In genomic region chr4:52750819-52751348, GRCh38 we compare ENCODE assay signal across 8 cellular contexts. TPM values are rescaled to one million over a fixed set of nuclear protein-coding genes. Genes with fewer than 3 reads are reported as not detected.
A peak's percentile ranks its signal among the peaks of the same experiment; 100 is the strongest.
DNase-seq lines count a peak whose midpoint lies in the region; ATAC-seq and TF ChIP-seq lines count a peak whose summit lies in the region.

No MANE protein-coding gene starts in this region.

- peaks cover 49% of the 10 kb centered on the region for H3K27me3 ChIP-seq in CD4-positive, alpha-beta T cell (ENCODE audit: control insufficient read depth, insufficient read depth, low read length)
- H3K27me3 ChIP-seq in muscle layer of duodenum (ENCODE audit: low read depth, low read length) (peaks cover 11% of the 10 kb centered on the region), uterus (no peaks in the 10 kb centered on the region)

- TF ChIP-seq POLR2A in uterus (IDR thresholded peaks at IDR 0.05): no peak

- peak overlapping the region; percentile 76 for H3K4me3 Mint-ChIP-seq in CD4-positive, alpha-beta T cell
- H3K4me3 Mint-ChIP-seq in endothelial cell (ENCODE audit: unreplicated experiment): peak overlapping the region; percentile 88

- no peaks in the 10 kb centered on the region for H3K36me3 Mint-ChIP-seq in CD4-positive, alpha-beta T cell (ENCODE audit: low read depth)
- H3K36me3 Mint-ChIP-seq in endothelial cell (ENCODE audit: low read depth, unreplicated experiment): no peaks in the 10 kb centered on the region

- peak; percentile 26 for ATAC-seq in CD4-positive, alpha-beta T cell (ENCODE audit: poor library complexity)
- no peak for ATAC-seq in GM19324 (IDR thresholded peaks at IDR 0.05; ENCODE audit: low FRiP score, unreplicated experiment)

- TF ChIP-seq CTCF in CD4-positive, alpha-beta T cell (IDR thresholded peaks at IDR 0.05): no peak
- TF ChIP-seq CTCF in endothelial cell (IDR thresholded peaks at IDR 0.05; ENCODE audit: unreplicated experiment) (no peak), uterus (IDR thresholded peaks at IDR 0.05) (no peak)

- no peak overlapping the region for H3K27ac ChIP-seq in CD4-positive, alpha-beta T cell (ENCODE audit: low read depth, low read length)
- H3K27ac ChIP-seq in muscle layer of duodenum (ENCODE audit: low read length) (no peak overlapping the region), uterus (no peak overlapping the region)

- H3K4me1 Mint-ChIP-seq in CD4-positive, alpha-beta T cell (ENCODE audit: low read depth): no peaks in the 10 kb centered on the region
- no peaks in the 10 kb centered on the region for H3K4me1 Mint-ChIP-seq in endothelial cell (ENCODE audit: unreplicated experiment)

- no peaks in the 10 kb centered on the region for H3K9me3 Mint-ChIP-seq in CD4-positive, alpha-beta T cell
- no peaks in the 10 kb centered on the region for H3K9me3 Mint-ChIP-seq in endothelial cell (ENCODE audit: unreplicated experiment)

- CTCF ChIA-PET in CD4-positive, alpha-beta T cell (lab: Charles Lee): no interaction called here

- H3K4me3 ChIP-seq in muscle layer of duodenum (ENCODE audit: low read depth in 1 of 2, low read length in 2 of 2) (peak overlapping the region; percentile 46 to 81), uterus (peak overlapping the region; percentile 29 to 48)

- H3K36me3 ChIP-seq in muscle layer of duodenum (ENCODE audit: control insufficient read depth in 1 of 2, insufficient read depth in 2 of 2, low read length in 2 of 2) (no peaks in the 10 kb centered on the region), uterus (no peaks in the 10 kb centered on the region)

- POLR2A ChIA-PET in CD4-positive, alpha-beta T cell (lab: Charles Lee): interaction anchor here (2.1 kb wide), 1 partner anchor 38 kb away, joined by 7 read pairs; no protein-coding TSS in a partner anchor

- H3K27ac Mint-ChIP-seq in CD4-positive, alpha-beta T cell: no peak overlapping the region
- no peak overlapping the region for H3K27ac Mint-ChIP-seq in endothelial cell (ENCODE audit: unreplicated experiment)

- peaks cover 85% of the 10 kb centered on the region for H3K27me3 Mint-ChIP-seq in CD4-positive, alpha-beta T cell
- H3K27me3 Mint-ChIP-seq in endothelial cell (ENCODE audit: unreplicated experiment): peaks cover 9% of the 10 kb centered on the region

- H3K4me1 ChIP-seq in muscle layer of duodenum (ENCODE audit: control insufficient read depth in 1 of 2, insufficient read depth in 2 of 2, low read length in 2 of 2) (peaks cover 0 to 13% of the 10 kb centered on the region in 2 donors), uterus (no peaks in the 10 kb centered on the region)

- DNase-seq in CD4-positive, alpha-beta T cell: no peak
- DNase-seq in SW480 (ENCODE audit: low spot score): peak; percentile 42
- DNase-seq in endothelial cell (ENCODE audit: low spot score): peak; percentile 31
- peak in 1 of 2 donors; percentile 19 for DNase-seq in uterus
- DNase-seq in NCI-H1930 (lab: John Stamatoyannopoulos, UW): no peak
- no peak for DNase-seq in C1 segment of cervical spinal cord (lab: John Stamatoyannopoulos, UW)

- intact Hi-C loops in CD4-positive, alpha-beta T cell (cut with DNase I, micrococcal nuclease): no loop called here
- intact Hi-C loops in uterus (cut with DNase I; ENCODE audit: low total_unique reads): no loop called here

- no peaks in the 10 kb centered on the region for H3K9me3 ChIP-seq in CD4-positive, alpha-beta T cell (ENCODE audit: control insufficient read depth, low read length)
- no peaks in the 10 kb centered on the region for H3K9me3 ChIP-seq in muscle layer of duodenum (ENCODE audit: control insufficient read depth in 1 of 2, low read length in 2 of 2)
- no peaks in the 10 kb centered on the region for H3K9me3 ChIP-seq in uterus

RNA-seq across cellular contexts. Expression of gene ERVMER34-1, which starts 0.3 kb away (rescaled TPM):
- not detected for total RNA-seq in CD4-positive, alpha-beta T cell
- total RNA-seq in endothelial cell (ENCODE audit: unreplicated experiment) (0.44 TPM), uterus (1 to 10 TPM in 2 of 4 donors, under 1 TPM in 1, not detected in 1; 0.26 to 3.0 (median 1.2) TPM)

Comparison
In these comparisons a context has a peak if more than half of its experiments do, and no peak if none do; other contexts are left out.
1. DNase-seq: peak in SW480 (single experiment) and endothelial cell (single experiment); none in CD4-positive, alpha-beta T cell (0 of 10), NCI-H1930 (0 of 2) and C1 segment of cervical spinal cord (0 of 14).